In genomic region chr2:173079968-173080860, GRCh38 we compare ENCODE assay signal across 13 cellular contexts. TPM values are rescaled to one million over a fixed set of nuclear protein-coding genes. Genes with fewer than 3 reads are reported as not detected.
DNase-seq lines count a peak whose midpoint lies in the region; ATAC-seq and TF ChIP-seq lines count a peak whose summit lies in the region.
"Had no signal": no experiment of that assay in that cellular context is flagged by ENCODE, and none has a peak within 500 bp of the region (broad histone marks: within the 10 kb centered on the region; RNA-seq: fewer than 3 reads in every experiment).

No MANE protein-coding gene starts in this region.

- peak overlapping the region; percentile 1; the same call in 1 of the 2 replicates for H3K4me3 ChIP-seq in ACC112 (ENCODE audit: low read depth, low read length)
- H3K4me3 ChIP-seq: BLaER1, cardiac muscle cell, gastroesophageal sphincter had no signal

- H3K27ac ChIP-seq in ACC112 (ENCODE audit: low read depth, low read length) (peak overlapping the region; percentile 91), foreskin keratinocyte (peak overlapping the region; percentile 14)
- H3K27ac ChIP-seq: BLaER1, cardiac muscle cell had no signal

- no peaks in the 10 kb centered on the region for H3K27me3 ChIP-seq in ACC112 (ENCODE audit: insufficient read depth, low read length)
- no peaks in the 10 kb centered on the region for H3K27me3 ChIP-seq in foreskin keratinocyte
- H3K27me3 ChIP-seq: BLaER1, cardiac muscle cell, gastroesophageal sphincter had no signal

- H3K4me1 ChIP-seq in ACC112 (ENCODE audit: control insufficient read depth, insufficient read depth, low read length, unreplicated experiment) (peaks cover 33% of the 10 kb centered on the region), foreskin keratinocyte (peaks cover 20% of the 10 kb centered on the region)

- peak; percentile 97 for DNase-seq in HCEC 1CT
- DNase-seq in amniotic epithelial cell (ENCODE audit: low read depth), result peak; percentile 96
- DNase-seq in foreskin keratinocyte, result peak; percentile 77 to 88
- DNase-seq in DMS153 (lab: John Stamatoyannopoulos, UW), result no peak
- no peak for DNase-seq in inferior parietal cortex (ENCODE audit: extremely low spot score)
- DNase-seq in anterior cingulate cortex (lab: John Stamatoyannopoulos, UW), result no peak
- DNase-seq: activated T-cell treated with anti-CD3 and anti-CD28 coated beads for 4 hours, GF-D8 had no signal

- peaks cover 77% of the 10 kb centered on the region for H3K79me2 ChIP-seq in ACC112 (ENCODE audit: control insufficient read depth, insufficient read depth, low read length, unreplicated experiment)

- H3K36me3 ChIP-seq in ACC112 (ENCODE audit: insufficient read depth, low read length), result 0 out of 2 replicates have a peak, but pooled peaks cover 6% of the 10 kb centered on the region
- H3K36me3 ChIP-seq: cardiac muscle cell, gastroesophageal sphincter had no signal

- ATAC-seq in foreskin keratinocyte (peak; percentile 66), GM18858 (IDR thresholded peaks at IDR 0.05; ENCODE audit: unreplicated experiment) (no peak)
- ATAC-seq: gastroesophageal sphincter had no signal

- no peak for TF ChIP-seq CTCF in foreskin keratinocyte (conservative IDR thresholded peaks at IDR 0.05)

- no peak overlapping the region for H2AFZ ChIP-seq in ACC112 (ENCODE audit: low read length, unreplicated experiment)

RNA-seq across cellular contexts. Expression of gene MAP3K20, which starts 4.6 kb away (rescaled TPM):
- 46.8 and 52.3 TPM in 2 replicates for total RNA-seq in foreskin keratinocyte
- polyA plus RNA-seq in foreskin keratinocyte, result 12.0 and 15.2 TPM in 2 replicates

Comparison
In these comparisons a context has a peak if more than half of its experiments do, and no peak if none do; other contexts are left out.
1. DNase-seq: peak in HCEC 1CT (single experiment), amniotic epithelial cell (single experiment) and foreskin keratinocyte (2 of 2); none in DMS153 (single experiment), inferior parietal cortex (single experiment) and anterior cingulate cortex (0 of 58).